In the genomic region with DNA sequence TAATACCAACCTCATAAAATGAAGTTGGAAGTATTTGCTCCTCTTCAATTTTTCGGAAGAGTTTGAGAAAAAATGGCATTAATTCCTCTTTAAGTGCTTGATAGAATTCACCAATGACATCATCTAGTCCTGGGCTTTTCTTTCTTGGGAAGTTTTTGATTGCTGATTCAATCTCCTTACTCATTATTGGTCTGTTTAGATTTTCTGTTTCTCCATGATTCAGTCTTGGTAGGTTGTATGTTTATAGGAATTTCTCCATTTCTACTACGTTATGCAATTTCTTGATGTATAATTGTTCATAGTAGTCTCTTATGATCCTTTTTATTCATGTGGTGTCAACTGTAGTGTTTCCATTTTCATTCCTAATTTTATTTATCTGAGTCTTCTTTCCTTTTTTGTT, we compare ENCODE assay signal across 20 cellular contexts.
A peak's percentile ranks its signal among the peaks of the same experiment; 100 is the strongest.
DNase-seq lines count a peak whose midpoint lies in the region; ATAC-seq and TF ChIP-seq lines count a peak whose summit lies in the region.
"Had no signal": no experiment of that assay in that cellular context is flagged by ENCODE, and none has a peak within 500 bp of the region (broad histone marks: within the 10 kb centered on the region; RNA-seq: fewer than 3 reads in every experiment).

No MANE protein-coding gene starts in this region.

- H3K27ac ChIP-seq in psoas muscle, result no peak overlapping the region
- H3K27ac ChIP-seq: BLaER1, ovary, SJCRH30, upper lobe of left lung had no signal

- no peaks in the 10 kb centered on the region for H3K27me3 ChIP-seq in psoas muscle (ENCODE audit: insufficient read depth in 3 of 3, low read length in 2 of 3)
- H3K27me3 ChIP-seq: BLaER1, ovary, SJCRH30, upper lobe of left lung had no signal

- no peak for ATAC-seq in HG02938 (IDR thresholded peaks at IDR 0.05; ENCODE audit: unreplicated experiment)
- no peak for ATAC-seq in psoas muscle
- ATAC-seq: activated T-helper 17 cell treated with anti-CD3 and anti-CD28 coated beads, Interleukin-2, amount 50 U/mL, for 72 hours had no signal

- TF ChIP-seq CTCF in epithelial cell of esophagus (IDR thresholded peaks at IDR 0.05; ENCODE audit: insufficient read depth, low read depth, low read length, missing control alignments) (no peak), psoas muscle (IDR thresholded peaks at IDR 0.05) (no peak)

- H3K9me3 ChIP-seq in psoas muscle, result no peaks in the 10 kb centered on the region
- H3K9me3 ChIP-seq: BLaER1, ovary, SJCRH30 had no signal

- no peaks in the 10 kb centered on the region for H3K4me1 ChIP-seq in psoas muscle
- H3K4me1 ChIP-seq: BLaER1, SJCRH30, upper lobe of left lung had no signal

- 76 to 82% (median 80%) methylated on average over 2 of the region's 2 CpGs for WGBS in psoas muscle, 3 donors

- DNase-seq in GM04503 (ENCODE audit: low read depth), result peak; percentile 36
- DNase-seq in RPMI7951 (ENCODE audit: low read depth), result peak; percentile 65
- DNase-seq in epithelial cell of esophagus (ENCODE audit: low read depth), result peak; percentile 66
- DNase-seq in non-pigmented ciliary epithelial cell (ENCODE audit: low read depth), result peak; percentile 65
- DNase-seq in psoas muscle, result no peak
- DNase-seq in T-helper 9 cell, result no peak
- DNase-seq in CD1c-positive myeloid dendritic cell (ENCODE audit: extremely low spot score), result no peak
- DNase-seq: activated CD4-positive, alpha-beta T cell treated with anti-CD3 and anti-CD28 coated beads for 1 hour; activated naive CD8-positive, alpha-beta T cell treated with anti-CD3 and anti-CD28 coated beads, Interleukin-2, amount 10 ng/mL, durations not matched to agents 7 days and 5 days; caudate nucleus; hypothalamus; naive B cell; NCI-H1694; NCI-H774; ovary; SJCRH30; upper lobe of left lung had no signal

- H3K36me3 ChIP-seq in psoas muscle (ENCODE audit: insufficient read depth in 1 of 2, low read depth in 1 of 2), result no peaks in the 10 kb centered on the region
- H3K36me3 ChIP-seq: BLaER1, ovary, SJCRH30, upper lobe of left lung had no signal

- intact Hi-C loops in psoas muscle (cut with DNase I), result no loop called here

- H3K4me3 ChIP-seq in epithelial cell of esophagus (ENCODE audit: low read length) (no peak overlapping the region), psoas muscle (no peak overlapping the region)
- H3K4me3 ChIP-seq: BLaER1, ovary, SJCRH30, upper lobe of left lung had no signal

Comparison
In these comparisons a context has a peak if more than half of its experiments do, and no peak if none do; other contexts are left out.
1. DNase-seq: peak in GM04503 (single experiment), RPMI7951 (single experiment), epithelial cell of esophagus (single experiment) and non-pigmented ciliary epithelial cell (single experiment); none in psoas muscle (0 of 2), T-helper 9 cell (single experiment) and CD1c-positive myeloid dendritic cell (single experiment).